Comparison of ENCODE assay signal across 9 cellular contexts in genomic region chr17:17683710-17684365, GRCh38. TPM values are rescaled to one million over a fixed set of nuclear protein-coding genes. Genes with fewer than 3 reads are reported as not detected.
A peak's percentile ranks its signal among the peaks of the same experiment; 100 is the strongest.
DNase-seq lines count a peak whose midpoint lies in the region; TF ChIP-seq lines count a peak whose summit lies in the region.
"Had no signal": no experiment of that assay in that cellular context is flagged by ENCODE, and none has a peak within 500 bp of the region (broad histone marks: within the 10 kb centered on the region; RNA-seq: fewer than 3 reads in every experiment).

No MANE protein-coding gene starts in this region.

- no peaks in the 10 kb centered on the region for H3K36me3 ChIP-seq in muscle layer of duodenum (ENCODE audit: control insufficient read depth in 1 of 2, insufficient read depth in 2 of 2, low read length in 2 of 2)

- peaks cover 46% of the 10 kb centered on the region for H3K4me1 Mint-ChIP-seq in MCF 10A (ENCODE audit: insufficient read depth, unreplicated experiment)

- peak overlapping the region; percentile 78 for H3K4me3 ChIP-seq in HFF-Myc (replicated peaks; ENCODE audit: low read depth, low read length)
- peak overlapping the region; percentile 67 to 71 for H3K4me3 ChIP-seq in muscle layer of duodenum (ENCODE audit: low read depth in 1 of 2, low read length in 2 of 2)

- peaks cover 17 to 46% of the 10 kb centered on the region in 2 donors for H3K4me1 ChIP-seq in muscle layer of duodenum (ENCODE audit: control insufficient read depth in 1 of 2, insufficient read depth in 2 of 2, low read length in 2 of 2)

- no TSS peak for BruUV-seq in MCF 10A (replicated peaks; lab: Mats Ljungman, UMichigan)

- H3K9me3 Mint-ChIP-seq in MCF 10A (ENCODE audit: unreplicated experiment), result no peaks in the 10 kb centered on the region

- H3K9me3 ChIP-seq in muscle layer of duodenum (ENCODE audit: control insufficient read depth in 1 of 2, low read length in 2 of 2), result no peaks in the 10 kb centered on the region

- H3K27ac ChIP-seq in 22Rv1, result peak overlapping the region; percentile 85
- peak overlapping the region; percentile 75 for H3K27ac ChIP-seq in muscle layer of duodenum (ENCODE audit: low read length)

- intact Hi-C loops in MCF 10A (cut with micrococcal nuclease), result loop anchor here (5.0 to 10.0 kb wide), 3 partner anchors 68 to 351 kb away; partner anchors contain the start of genes ATPAF2 and GID4

- peaks cover 5% of the 10 kb centered on the region for H3K36me3 Mint-ChIP-seq in MCF 10A (ENCODE audit: insufficient read depth, unreplicated experiment)

- POLR2A ChIA-PET in MCF 10A (lab: Yijun Ruan, JAX), result interaction anchor here (0.6 to 5.1 kb wide), 13 partner anchors 10 to 163 kb away, joined by 3 to 75 read pairs (median 4); partner anchors contain the start of gene SREBF1

- no peak for DNase-seq in HFF-Myc (ENCODE audit: extremely low read depth, low read depth)
- DNase-seq in MCF 10A (ENCODE audit: unreplicated experiment), result peak; percentile 32
- DNase-seq in HT-29 (ENCODE audit: low spot score), result no peak
- no peak for DNase-seq in GM10266 (ENCODE audit: extremely low spot score)
- no peak for DNase-seq in globus pallidus (ENCODE audit: low spot score)
- DNase-seq in NK-92 (lab: John Stamatoyannopoulos, UW; ENCODE audit: unreplicated experiment), result no peak
- DNase-seq: GF-D8 had no signal

- CTCF ChIA-PET in MCF 10A (lab: Yijun Ruan, JAX), result interaction anchor here (0.6 to 2.5 kb wide), 13 partner anchors 8 to 349 kb away, joined by 3 to 13 read pairs (median 3); no protein-coding TSS in a partner anchor

- H3K27ac Mint-ChIP-seq in MCF 10A (ENCODE audit: low read depth, unreplicated experiment), result peak overlapping the region; percentile 72

- no peaks in the 10 kb centered on the region for H3K27me3 Mint-ChIP-seq in MCF 10A (ENCODE audit: insufficient read depth, unreplicated experiment)

- H3K4me3 Mint-ChIP-seq in MCF 10A (ENCODE audit: unreplicated experiment), result peak overlapping the region; percentile 80

- H3K27me3 ChIP-seq in muscle layer of duodenum (ENCODE audit: low read depth, low read length), result no peaks in the 10 kb centered on the region

- no peak for TF ChIP-seq CTCF in 22Rv1 (IDR thresholded peaks at IDR 0.05)
- TF ChIP-seq CTCF in HFF-Myc (IDR thresholded peaks at IDR 0.05; ENCODE audit: low read depth, low read length, missing control alignments), result no peak
- TF ChIP-seq CTCF in MCF 10A (IDR thresholded peaks at IDR 0.05; ENCODE audit: unreplicated experiment), result no peak
- TF ChIP-seq CTCF in GM10266 (IDR thresholded peaks at IDR 0.05; ENCODE audit: control insufficient read depth, insufficient read depth, low read depth, missing control alignments), result no peak

RNA-seq across cellular contexts. Expression of gene RAI1, which starts 2.6 kb away (rescaled TPM):
- total RNA-seq in MCF 10A (2022), result 30.4 and 34.6 TPM in 2 replicates
- 35.4 and 37.8 TPM in 2 replicates for total RNA-seq in HT-29 (2014; rRNA removed; shearing (Covaris generic))
